Comparison of ENCODE assay signal across 19 cellular contexts in genomic region chr9:109721021-109721420, GRCh38. TPM values are rescaled to one million over a fixed set of nuclear protein-coding genes. Genes with fewer than 3 reads are reported as not detected.
DNase-seq lines count a peak whose midpoint lies in the region; ATAC-seq and TF ChIP-seq lines count a peak whose summit lies in the region.
"Had no signal": no experiment of that assay in that cellular context is flagged by ENCODE, and none has a peak within 500 bp of the region (broad histone marks: within the 10 kb centered on the region; RNA-seq: fewer than 3 reads in every experiment).

No MANE protein-coding gene starts in this region.

- TF ChIP-seq CTCF in epithelial cell of proximal tubule (conservative IDR thresholded peaks at IDR 0.05; ENCODE audit: low read depth, low read length), result peak; percentile 11
- TF ChIP-seq CTCF in nephron progenitor cell (IDR thresholded peaks at IDR 0.05), result no peak
- TF ChIP-seq CTCF in mesothelial cell of epicardium (IDR thresholded peaks at IDR 0.05; ENCODE audit: unreplicated experiment), result no peak

- H3K4me3 ChIP-seq in H7 (ENCODE audit: insufficient read depth, low read depth, low read length) (no peak overlapping the region), epithelial cell of proximal tubule (ENCODE audit: low read depth, low read length) (no peak overlapping the region)
- H3K4me3 ChIP-seq: A549, SJCRH30 had no signal

- H3K27me3 ChIP-seq in H7 (ENCODE audit: control insufficient read depth, insufficient read depth, low read length), result no peaks in the 10 kb centered on the region
- H3K27me3 ChIP-seq: SJCRH30 had no signal

- H3K27me3 Mint-ChIP-seq in nephron progenitor cell (ENCODE audit: low read depth, poor library complexity) (peaks cover 3% of the 10 kb centered on the region), mesothelial cell of epicardium (ENCODE audit: low read depth) (no peaks in the 10 kb centered on the region)
- no peaks in the 10 kb centered on the region for H3K27me3 Mint-ChIP-seq in T-helper 2 cell treated with Interferon-gamma antibody and Interleukin-4, amounts not matched to agents 5 μg/mL and 100 μg/mL, for 36 hours (ENCODE audit: low read depth)

- ATAC-seq in HG03175 (IDR thresholded peaks at IDR 0.05; ENCODE audit: unreplicated experiment), result no peak
- ATAC-seq in HG03097 (IDR thresholded peaks at IDR 0.05; ENCODE audit: low FRiP score, unreplicated experiment), result no peak
- ATAC-seq: PC-3 had no signal

- peaks cover 7% of the 10 kb centered on the region for H3K4me1 Mint-ChIP-seq in nephron progenitor cell
- H3K4me1 Mint-ChIP-seq in mesothelial cell of epicardium, result no peaks in the 10 kb centered on the region
- no peaks in the 10 kb centered on the region for H3K4me1 Mint-ChIP-seq in T-helper 2 cell treated with Interferon-gamma antibody and Interleukin-4, amounts not matched to agents 5 μg/mL and 100 μg/mL, for 36 hours (ENCODE audit: low read depth)

- no peaks in the 10 kb centered on the region for H3K36me3 ChIP-seq in H7 (replicated peaks; ENCODE audit: control insufficient read depth, insufficient read depth, low read length)
- H3K36me3 ChIP-seq: SJCRH30 had no signal

- no peaks in the 10 kb centered on the region for H3K36me3 Mint-ChIP-seq in nephron progenitor cell (ENCODE audit: low read depth)
- no peaks in the 10 kb centered on the region for H3K36me3 Mint-ChIP-seq in mesothelial cell of epicardium
- H3K36me3 Mint-ChIP-seq in T-helper 2 cell treated with Interferon-gamma antibody and Interleukin-4, amounts not matched to agents 5 μg/mL and 100 μg/mL, for 36 hours (ENCODE audit: low read depth), result no peaks in the 10 kb centered on the region

- DNase-seq in AG08395 (ENCODE audit: low spot score), result peak; percentile 12
- DNase-seq in H7, result peak; percentile 19
- peak; percentile 18 for DNase-seq in epithelial cell of proximal tubule (ENCODE audit: low read depth)
- DNase-seq in nephron progenitor cell, result peak; percentile 8
- DNase-seq in mesothelial cell of epicardium (ENCODE audit: low spot score in 2 of 2, unreplicated experiment in 2 of 2), result no peak
- DNase-seq in T-helper 2 cell treated with Interferon-gamma antibody and Interleukin-4, amounts not matched to agents 5 μg/mL and 100 μg/mL, for 36 hours (ENCODE audit: low spot score), result no peak
- DNase-seq: C1 segment of cervical spinal cord, DMS 273 treated with DMSO at 0.1 percent for 48 hours, KBM-7, MV-4-11, NCI-H1417 treated with DMSO at 0.1 percent for 48 hours, NCI-H1930, NCI-H2171, NCI-H446, PC-3, SJCRH30 had no signal

- no peak overlapping the region for H3K4me3 Mint-ChIP-seq in nephron progenitor cell
- no peak overlapping the region for H3K4me3 Mint-ChIP-seq in mesothelial cell of epicardium
- no peak overlapping the region for H3K4me3 Mint-ChIP-seq in T-helper 2 cell treated with Interferon-gamma antibody and Interleukin-4, amounts not matched to agents 5 μg/mL and 100 μg/mL, for 36 hours

- H3K27ac Mint-ChIP-seq in nephron progenitor cell (no peak overlapping the region), mesothelial cell of epicardium (no peak overlapping the region)
- H3K27ac Mint-ChIP-seq in T-helper 2 cell treated with Interferon-gamma antibody and Interleukin-4, amounts not matched to agents 5 μg/mL and 100 μg/mL, for 36 hours, result no peak overlapping the region

- no peaks in the 10 kb centered on the region for H3K9me3 Mint-ChIP-seq in nephron progenitor cell
- H3K9me3 Mint-ChIP-seq in mesothelial cell of epicardium, result peaks cover 3% of the 10 kb centered on the region
- H3K9me3 Mint-ChIP-seq in T-helper 2 cell treated with Interferon-gamma antibody and Interleukin-4, amounts not matched to agents 5 μg/mL and 100 μg/mL, for 36 hours, result no peaks in the 10 kb centered on the region

RNA-seq across cellular contexts. Expression of gene PALM2AKAP2, which starts 59.0 kb away (rescaled TPM):
- 0.15 and 1.1 TPM in 2 replicates for total RNA-seq in H7 (2014; rRNA removed; shearing (Covaris generic))
- total RNA-seq in epithelial cell of proximal tubule (2.8 and 3.8 TPM in 2 replicates), mesothelial cell of epicardium (39.7 to 45.1 TPM (median 43.6 TPM) in 3 replicates)

Comparison
In these comparisons a context has a peak if more than half of its experiments do, and no peak if none do; other contexts are left out.
1. DNase-seq: peak in AG08395 (single experiment), H7 (single experiment), epithelial cell of proximal tubule (single experiment) and nephron progenitor cell (single experiment); none in mesothelial cell of epicardium (0 of 2) and T-helper 2 cell treated with Interferon-gamma antibody and Interleukin-4, amounts not matched to agents 5 μg/mL and 100 μg/mL, for 36 hours (single experiment).